ENCODE assay signal across 25 cellular contexts in genomic region chr9:14733130-14733529, GRCh38. TPM values are rescaled to one million over a fixed set of nuclear protein-coding genes. Genes with fewer than 3 reads are reported as not detected.
DNase-seq lines count a peak whose midpoint lies in the region; ATAC-seq, FAIRE-seq and TF ChIP-seq lines count a peak whose summit lies in the region.
"Had no signal": no experiment of that assay in that cellular context is flagged by ENCODE, and none has a peak within 500 bp of the region (broad histone marks: within the 10 kb centered on the region; RNA-seq: fewer than 3 reads in every experiment).

No MANE protein-coding gene starts in this region.

- in situ Hi-C loops in HepG2 (cut with HindIII; ENCODE audit: extremely low pct_ligation_motif_present, low pct_unique_long_range_greater_than_20kb) (no loop called here), K562 (cut with MboI) (no loop called here)

- WGBS in HepG2 (ENCODE audit: low lambda C conversion rate) = 79% methylated on average over 5 of the region's 5 CpGs
- 57% methylated on average over 5 of the region's 5 CpGs for WGBS in right lobe of liver (ENCODE audit: insufficient coverage, low coverage, low lambda C conversion rate, missing lambda C conversion rate)
- WGBS in K562 (ENCODE audit: insufficient coverage, low coverage, missing lambda C conversion rate) = 5% methylated on average over 5 of the region's 5 CpGs
- WGBS in prostate gland = 72% methylated on average over 5 of the region's 5 CpGs

- TF ChIP-seq POLR2A in HepG2 (IDR thresholded peaks at IDR 0.05; ENCODE audit: insufficient read depth in 1 of 2, low read depth in 2 of 2, low read length in 2 of 2) (no peak), right lobe of liver (IDR thresholded peaks at IDR 0.05) (no peak), K562 (conservative IDR thresholded peaks at IDR 0.05) (no peak), prostate gland (IDR thresholded peaks at IDR 0.05) (no peak)

- no TSS peak for BruUV-seq in HepG2 (replicated peaks; lab: Mats Ljungman, UMichigan)
- no TSS peak for BruUV-seq in K562 (replicated peaks; lab: Mats Ljungman, UMichigan)

- H3K27ac ChIP-seq in HepG2 (ENCODE audit: extremely low read length, insufficient read depth, low read length) = no peak overlapping the region
- H3K27ac ChIP-seq in right lobe of liver = no peak overlapping the region
- no peak overlapping the region for H3K27ac ChIP-seq in K562 (ENCODE audit: extremely low read depth, low read depth, low read length)
- no peak overlapping the region for H3K27ac ChIP-seq in osteoblast (ENCODE audit: low read depth, low read length)
- H3K27ac ChIP-seq in prostate gland = no peak overlapping the region
- H3K27ac ChIP-seq: 22Rv1; BLaER1 treated with 17β-estradiol and CSF1 and Interleukin-3, amounts not matched to agents 10 nM and 100 nM had no signal

- intact Hi-C loops in HepG2 (cut with micrococcal nuclease; ENCODE audit: unreplicated experiment) = no loop called here
- intact Hi-C loops in right lobe of liver (cut with DNase I) = no loop called here
- intact Hi-C loops in K562 (cut with micrococcal nuclease) = no loop called here
- intact Hi-C loops in prostate gland (cut with DNase I) = no loop called here

- no peaks in the 10 kb centered on the region for H3K9me1 ChIP-seq in K562 (ENCODE audit: control insufficient read depth, insufficient read depth, low read length)

- H3K9me3 ChIP-seq in HepG2 (ENCODE audit: low read length) = no peaks in the 10 kb centered on the region
- no peaks in the 10 kb centered on the region for H3K9me3 ChIP-seq in right lobe of liver
- no peaks in the 10 kb centered on the region for H3K9me3 ChIP-seq in K562 (replicated peaks; ENCODE audit: control insufficient read depth, insufficient read depth, low read depth, low read length)
- H3K9me3 ChIP-seq in osteoblast (ENCODE audit: low read depth, low read length) = no peaks in the 10 kb centered on the region
- H3K9me3 ChIP-seq in prostate gland = no peaks in the 10 kb centered on the region
- H3K9me3 ChIP-seq: BE2C; BLaER1 treated with 17β-estradiol and CSF1 and Interleukin-3, amounts not matched to agents 10 nM and 100 nM had no signal

- H3K4me3 ChIP-seq in HepG2 (replicated peaks in 1 of 3; ENCODE audit: insufficient read depth in 1 of 3, low read depth in 2 of 3, low read length in 3 of 3) (no peak overlapping the region), right lobe of liver (no peak overlapping the region), K562 (no peak overlapping the region), osteoblast (ENCODE audit: insufficient read depth, low read length) (no peak overlapping the region), prostate gland (no peak overlapping the region)
- H3K4me3 ChIP-seq: BLaER1 treated with 17β-estradiol and CSF1 and Interleukin-3, amounts not matched to agents 10 nM and 100 nM had no signal

- CTCF ChIA-PET in HepG2 (lab: Yijun Ruan, JAX; ENCODE audit: low intra/inter-chr PET ratio, low total read pairs) = no interaction called here
- CTCF ChIA-PET in K562 (lab: Yijun Ruan, JAX; ENCODE audit: low intra/inter-chr PET ratio) = no interaction called here

- H4K20me1 ChIP-seq in HepG2 (ENCODE audit: insufficient read depth, low read length) (no peaks in the 10 kb centered on the region), K562 (replicated peaks; ENCODE audit: control insufficient read depth, insufficient read depth, low read length) (no peaks in the 10 kb centered on the region), osteoblast (ENCODE audit: insufficient read depth, low read length) (no peaks in the 10 kb centered on the region)
- H4K20me1 ChIP-seq: BLaER1 treated with 17β-estradiol and CSF1 and Interleukin-3, amounts not matched to agents 10 nM and 100 nM had no signal

- TF ChIP-seq EP300 in HepG2 (IDR thresholded peaks at IDR 0.05; ENCODE audit: low read depth in 2 of 2, low read length in 2 of 2) (no peak), HepG2 (CRISPR knock-in tag; IDR thresholded peaks at IDR 0.05; ENCODE audit: borderline replicate concordance) (no peak), K562 (IDR thresholded peaks at IDR 0.05; ENCODE audit: low read length) (no peak)

- H3K4me1 ChIP-seq in HepG2 (ENCODE audit: insufficient read depth, low read length) (no peaks in the 10 kb centered on the region), right lobe of liver (no peaks in the 10 kb centered on the region), K562 (replicated peaks in 1 of 2; ENCODE audit: control insufficient read depth in 2 of 2, insufficient read depth in 2 of 2, low read length in 2 of 2) (no peaks in the 10 kb centered on the region), osteoblast (ENCODE audit: insufficient read depth, low read length) (no peaks in the 10 kb centered on the region), prostate gland (replicated peaks) (no peaks in the 10 kb centered on the region)
- H3K4me1 ChIP-seq: BE2C; BLaER1 treated with 17β-estradiol and CSF1 and Interleukin-3, amounts not matched to agents 10 nM and 100 nM had no signal

- H2AFZ ChIP-seq in HepG2 (ENCODE audit: low read length) (no peak overlapping the region), K562 (ENCODE audit: low read depth, low read length) (no peak overlapping the region), osteoblast (ENCODE audit: low read length) (no peak overlapping the region)

- H3K9ac ChIP-seq in HepG2 (ENCODE audit: insufficient read depth, low read depth, low read length) = no peak overlapping the region
- H3K9ac ChIP-seq in K562 (ENCODE audit: insufficient read depth in 1 of 2, low read depth in 2 of 2, low read length in 2 of 2) = no peak overlapping the region
- H3K9ac ChIP-seq: BLaER1 treated with 17β-estradiol and CSF1 and Interleukin-3, amounts not matched to agents 10 nM and 100 nM had no signal

- H3K27me3 ChIP-seq in HepG2 (ENCODE audit: control insufficient read depth in 1 of 2, insufficient read depth in 2 of 2, low read length in 2 of 2) = no peaks in the 10 kb centered on the region
- no peaks in the 10 kb centered on the region for H3K27me3 ChIP-seq in right lobe of liver
- no peaks in the 10 kb centered on the region for H3K27me3 ChIP-seq in K562 (ENCODE audit: control insufficient read depth in 2 of 2, insufficient read depth in 2 of 2, low read length in 2 of 2)
- peaks cover 3% of the 10 kb centered on the region for H3K27me3 ChIP-seq in osteoblast (ENCODE audit: insufficient read depth, low read length)
- no peaks in the 10 kb centered on the region for H3K27me3 ChIP-seq in prostate gland (replicated peaks; ENCODE audit: insufficient read depth)
- H3K27me3 ChIP-seq: BE2C; BLaER1 treated with 17β-estradiol and CSF1 and Interleukin-3, amounts not matched to agents 10 nM and 100 nM had no signal

- POLR2A ChIA-PET in HepG2 (lab: Yijun Ruan, JAX) = no interaction called here
- POLR2A ChIA-PET in K562 (lab: Yijun Ruan, JAX) = no interaction called here

- FAIRE-seq in HepG2 (lab: Jason Lieb, UNC) (no peak), K562 (lab: Jason Lieb, UNC) (no peak)
- FAIRE-seq: A204.1, D721Med, GM12891, GM18507 had no signal

- TF ChIP-seq RAD21 in HepG2 (CRISPR knock-in tag; IDR thresholded peaks at IDR 0.05) = no peak
- TF ChIP-seq RAD21 in K562 (CRISPR knock-in tag; conservative IDR thresholded peaks at IDR 0.05 in 1 of 2, IDR thresholded peaks at IDR 0.05 in 1 of 2) = no peak

- DNase-seq in HepG2 (ENCODE audit: low spot score) = no peak
- no peak for DNase-seq in right lobe of liver
- DNase-seq in K562 (ENCODE audit: extremely low read depth in 1 of 4, low spot score in 3 of 4) = no peak
- DNase-seq in osteoblast (ENCODE audit: insufficient read length, low spot score, missing footprints) = peak; percentile 61
- DNase-seq in prostate gland (ENCODE audit: low spot score) = no peak
- no peak for DNase-seq in ureter (ENCODE audit: low spot score)
- DNase-seq: ACHN; AML-193; BE2C; CD4-positive, alpha-beta T cell; CD8-positive, alpha-beta memory T cell; DMS 273 treated with DMSO at 0.1 percent for 48 hours; DMS79; GF-D8; GOT3; H7; HCEC 1CT had no signal

- no peak for TF ChIP-seq CTCF in HepG2 (CRISPR knock-in tag; IDR thresholded peaks at IDR 0.05)
- no peak for TF ChIP-seq CTCF in right lobe of liver (IDR thresholded peaks at IDR 0.05)
- no peak for TF ChIP-seq CTCF in K562 (IDR thresholded peaks at IDR 0.05 in 2 of 3, conservative IDR thresholded peaks at IDR 0.05 in 1 of 3; ENCODE audit: insufficient read depth in 2 of 3, low read depth in 1 of 3, low read length in 3 of 3)
- no peak for TF ChIP-seq CTCF in osteoblast (IDR thresholded peaks at IDR 0.05; ENCODE audit: extremely low read depth, low read depth, low read length)
- TF ChIP-seq CTCF in prostate gland (IDR thresholded peaks at IDR 0.05) = no peak

- ATAC-seq in HepG2 = no peak
- no peak for ATAC-seq in right lobe of liver
- ATAC-seq in K562 = no peak

- H3K79me2 ChIP-seq in HepG2 (ENCODE audit: insufficient read depth, low read length) = no peaks in the 10 kb centered on the region
- H3K79me2 ChIP-seq in K562 (ENCODE audit: control insufficient read depth, insufficient read depth, low read length) = no peaks in the 10 kb centered on the region
- H3K79me2 ChIP-seq in osteoblast (ENCODE audit: insufficient read depth, low read length) = no peaks in the 10 kb centered on the region

- H3K36me3 ChIP-seq in HepG2 (replicated peaks in 1 of 2; ENCODE audit: control insufficient read depth in 1 of 2, insufficient read depth in 2 of 2, low read length in 2 of 2) (peaks cover 2 to 31% of the 10 kb centered on the region in 2 experiments), right lobe of liver (no peaks in the 10 kb centered on the region), K562 (ENCODE audit: control insufficient read depth, insufficient read depth, low read length) (no peaks in the 10 kb centered on the region), osteoblast (ENCODE audit: insufficient read depth, low read length) (no peaks in the 10 kb centered on the region), prostate gland (no peaks in the 10 kb centered on the region)
- H3K36me3 ChIP-seq: BE2C; BLaER1 treated with 17β-estradiol and CSF1 and Interleukin-3, amounts not matched to agents 10 nM and 100 nM had no signal

- H3K4me2 ChIP-seq in HepG2 (ENCODE audit: low read depth, low read length) (no peak overlapping the region), K562 (ENCODE audit: insufficient read depth, low read length) (no peak overlapping the region), osteoblast (ENCODE audit: insufficient read depth, low read length) (no peak overlapping the region)
- H3K4me2 ChIP-seq: BLaER1 treated with 17β-estradiol and CSF1 and Interleukin-3, amounts not matched to agents 10 nM and 100 nM had no signal

RNA-seq across cellular contexts. Expression of gene CER1, which starts 10.6 kb away (rescaled TPM):
- total RNA-seq in HepG2 (2016; rRNA removed; fragmentation: Illumina TruSeq; extraction: Trizol) = not detected in 2 replicates
- not detected in 2 replicates for total RNA-seq in HepG2 (2016; cell fraction: cytosol; rRNA removed; fragmentation: Illumina TruSeq; extraction: Trizol; ENCODE audit: low read depth)
- 0.11 TPM in 1 of 2 replicates, not detected in the other for total RNA-seq in HepG2 (2016; cell fraction: insoluble cytoplasmic fraction; rRNA removed; fragmentation: Illumina TruSeq; extraction: Trizol)
- not detected in 2 replicates for total RNA-seq in HepG2 (2016; cell fraction: membrane; rRNA removed; fragmentation: Illumina TruSeq; extraction: Trizol)
- total RNA-seq in HepG2 (2016; cell fraction: nucleus; rRNA removed; fragmentation: Illumina TruSeq; extraction: Trizol) = 0.31 TPM in 1 of 2 replicates, not detected in the other
- polyA plus RNA-seq in HepG2 (2011; rRNA removed) = 0.17 and 0.18 TPM in 2 replicates
- polyA plus RNA-seq in HepG2 (2011; cell fraction: cytosol; rRNA removed) = not detected in 2 replicates
- 0.40 and 0.64 TPM in 2 replicates for polyA plus RNA-seq in HepG2 (2011; cell fraction: nucleus; rRNA removed)
- polyA plus RNA-seq in HepG2 (2012) = not detected in 2 replicates
- not detected in 2 replicates for polyA plus RNA-seq in HepG2 (2016; cell fraction: cytosol; fragmentation: Illumina TruSeq; extraction: Trizol; ENCODE audit: low read depth)
- polyA plus RNA-seq in HepG2 (2016; cell fraction: insoluble cytoplasmic fraction; fragmentation: Illumina TruSeq; extraction: Trizol; ENCODE audit: low read depth) = not detected in 2 replicates
- polyA plus RNA-seq in HepG2 (2016; cell fraction: membrane; fragmentation: Illumina TruSeq; extraction: Trizol; ENCODE audit: low read depth) = not detected in 2 replicates
- not detected in 2 replicates for polyA plus RNA-seq in HepG2 (2016; cell fraction: nucleus; fragmentation: Illumina TruSeq; extraction: Trizol; ENCODE audit: insufficient read depth, low read depth)
- 1.3 TPM in 1 of 2 replicates, not detected in the other for polyA minus RNA-seq in HepG2 (2011; rRNA and poly(A)+ RNA removed; ENCODE audit: low replicate concordance)
- not detected in 2 replicates for polyA minus RNA-seq in HepG2 (2011; cell fraction: cytosol; rRNA and poly(A)+ RNA removed)
- polyA minus RNA-seq in HepG2 (2011; cell fraction: nucleus; rRNA and poly(A)+ RNA removed) = 2.7 and 2.9 TPM in 2 replicates
- total RNA-seq in right lobe of liver = not detected
- not detected in 2 replicates for total RNA-seq in K562 (2011; cell fraction: chromatin; rRNA removed; ENCODE audit: low replicate concordance)
- total RNA-seq in K562 (2011; cell fraction: nucleolus; rRNA removed) = not detected in 2 replicates
- not detected in 2 replicates for total RNA-seq in K562 (2011; cell fraction: nucleoplasm; rRNA removed)
- total RNA-seq in K562 (2014; rRNA removed) = not detected in 2 replicates
- total RNA-seq in K562 (2014; rRNA removed; fragmentation: Illumina TruSeq; extraction: Trizol) = not detected in 2 replicates
- total RNA-seq in K562 (2015; rRNA removed; fragmentation: Illumina TruSeq; extraction: Trizol) = not detected in 2 replicates
- total RNA-seq in K562 (2021) = not detected in 2 replicates
- not detected in 2 replicates for polyA plus RNA-seq in K562 (2011; rRNA removed)
- polyA plus RNA-seq in K562 (2011; cell fraction: cytosol; rRNA removed) = not detected in 2 replicates
- polyA plus RNA-seq in K562 (2011; cell fraction: nucleus; rRNA removed) = not detected in 2 replicates
- polyA plus RNA-seq in K562 (2012) = not detected in 2 replicates
- not detected in 2 replicates for polyA plus RNA-seq in K562 (2014; fragmentation: Illumina TruSeq; extraction: Trizol)
- polyA plus RNA-seq in K562 (2014; fragmentation: Nextera tagmentation; extraction: Ambion mirVana) = not detected
- polyA plus RNA-seq in K562 (2014; rRNA removed) = not detected in 2 replicates
- polyA minus RNA-seq in K562 (2011; rRNA and poly(A)+ RNA removed) = not detected in 2 replicates
- not detected in 2 replicates for polyA minus RNA-seq in K562 (2011; cell fraction: cytosol; rRNA and poly(A)+ RNA removed)
- not detected in 2 replicates for polyA minus RNA-seq in K562 (2011; cell fraction: nucleus; rRNA and poly(A)+ RNA removed)
- not detected in 2 replicates for total RNA-seq in osteoblast
- total RNA-seq in prostate gland = not detected
- not detected for total RNA-seq in ureter
- total RNA-seq: CD4-positive, alpha-beta T cell; CD8-positive, alpha-beta memory T cell; G401 had no signal
- polyA plus RNA-seq: CD14-positive monocyte; CD8-positive, alpha-beta memory T cell had no signal

RNA-seq across cellular contexts. Expression of gene ZDHHC21, which starts 39.9 kb away (rescaled TPM):
- 2.9 and 3.7 TPM in 2 replicates for total RNA-seq in HepG2 (2016; rRNA removed; fragmentation: Illumina TruSeq; extraction: Trizol)
- total RNA-seq in HepG2 (2016; cell fraction: cytosol; rRNA removed; fragmentation: Illumina TruSeq; extraction: Trizol; ENCODE audit: low read depth) = 2.6 and 3.0 TPM in 2 replicates
- total RNA-seq in HepG2 (2016; cell fraction: insoluble cytoplasmic fraction; rRNA removed; fragmentation: Illumina TruSeq; extraction: Trizol) = 3.3 and 3.8 TPM in 2 replicates
- 2.2 and 2.9 TPM in 2 replicates for total RNA-seq in HepG2 (2016; cell fraction: membrane; rRNA removed; fragmentation: Illumina TruSeq; extraction: Trizol)
- 13.9 and 14.9 TPM in 2 replicates for total RNA-seq in HepG2 (2016; cell fraction: nucleus; rRNA removed; fragmentation: Illumina TruSeq; extraction: Trizol)
- 2.4 TPM in 2 replicates for polyA plus RNA-seq in HepG2 (2011; rRNA removed)
- polyA plus RNA-seq in HepG2 (2011; cell fraction: cytosol; rRNA removed) = 0.59 and 0.92 TPM in 2 replicates
- polyA plus RNA-seq in HepG2 (2011; cell fraction: nucleus; rRNA removed) = 3.4 and 4.6 TPM in 2 replicates
- 2.1 and 2.2 TPM in 2 replicates for polyA plus RNA-seq in HepG2 (2012)
- 0.35 and 0.69 TPM in 2 replicates for polyA plus RNA-seq in HepG2 (2016; cell fraction: cytosol; fragmentation: Illumina TruSeq; extraction: Trizol; ENCODE audit: low read depth)
- 2.5 and 2.6 TPM in 2 replicates for polyA plus RNA-seq in HepG2 (2016; cell fraction: insoluble cytoplasmic fraction; fragmentation: Illumina TruSeq; extraction: Trizol; ENCODE audit: low read depth)
- polyA plus RNA-seq in HepG2 (2016; cell fraction: membrane; fragmentation: Illumina TruSeq; extraction: Trizol; ENCODE audit: low read depth) = 0.97 and 1.6 TPM in 2 replicates
- 9.0 and 10.1 TPM in 2 replicates for polyA plus RNA-seq in HepG2 (2016; cell fraction: nucleus; fragmentation: Illumina TruSeq; extraction: Trizol; ENCODE audit: insufficient read depth, low read depth)
- 0.14 and 2.7 TPM in 2 replicates for polyA minus RNA-seq in HepG2 (2011; rRNA and poly(A)+ RNA removed; ENCODE audit: low replicate concordance)
- 1.5 and 2.3 TPM in 2 replicates for polyA minus RNA-seq in HepG2 (2011; cell fraction: cytosol; rRNA and poly(A)+ RNA removed)
- polyA minus RNA-seq in HepG2 (2011; cell fraction: nucleus; rRNA and poly(A)+ RNA removed) = 26.1 and 27.0 TPM in 2 replicates
- total RNA-seq in right lobe of liver = 1 to 10 TPM; 2.7 to 5.3 (median 4.5) TPM
- total RNA-seq in K562 (2011; cell fraction: chromatin; rRNA removed; ENCODE audit: low replicate concordance) = 1.2 and 6.2 TPM in 2 replicates
- 0.33 and 0.66 TPM in 2 replicates for total RNA-seq in K562 (2011; cell fraction: nucleolus; rRNA removed)
- 2.6 and 6.1 TPM in 2 replicates for total RNA-seq in K562 (2011; cell fraction: nucleoplasm; rRNA removed)
- 0.53 and 0.64 TPM in 2 replicates for total RNA-seq in K562 (2014; rRNA removed)
- total RNA-seq in K562 (2014; rRNA removed; fragmentation: Illumina TruSeq; extraction: Trizol) = 1.0 and 1.7 TPM in 2 replicates
- total RNA-seq in K562 (2015; rRNA removed; fragmentation: Illumina TruSeq; extraction: Trizol) = 1.2 and 1.4 TPM in 2 replicates
- 0.72 and 1.5 TPM in 2 replicates for total RNA-seq in K562 (2021)
- polyA plus RNA-seq in K562 (2011; rRNA removed) = 0.51 and 1.9 TPM in 2 replicates
- polyA plus RNA-seq in K562 (2011; cell fraction: cytosol; rRNA removed) = 0.15 and 0.16 TPM in 2 replicates
- 1.5 and 3.2 TPM in 2 replicates for polyA plus RNA-seq in K562 (2011; cell fraction: nucleus; rRNA removed)
- 0.43 and 0.94 TPM in 2 replicates for polyA plus RNA-seq in K562 (2012)
- polyA plus RNA-seq in K562 (2014; fragmentation: Illumina TruSeq; extraction: Trizol) = 0.72 and 1.00 TPM in 2 replicates
- under 1 TPM; 0.10 to 0.31 TPM for polyA plus RNA-seq in K562 (2014; fragmentation: Nextera tagmentation; extraction: Ambion mirVana)
- 0.52 and 0.59 TPM in 2 replicates for polyA plus RNA-seq in K562 (2014; rRNA removed)
- polyA minus RNA-seq in K562 (2011; rRNA and poly(A)+ RNA removed) = 1.2 and 3.0 TPM in 2 replicates
- polyA minus RNA-seq in K562 (2011; cell fraction: cytosol; rRNA and poly(A)+ RNA removed) = 0.09 and 0.57 TPM in 2 replicates
- 2.3 and 4.4 TPM in 2 replicates for polyA minus RNA-seq in K562 (2011; cell fraction: nucleus; rRNA and poly(A)+ RNA removed)
- 10.1 and 10.6 TPM in 2 replicates for total RNA-seq in osteoblast
- total RNA-seq in prostate gland = 10 to 100 TPM in 1 of 2 donors, 1 to 10 TPM in 1; 8.0 to 11.6 TPM
- total RNA-seq in ureter = 21.7 TPM

Comparison
In these comparisons a context has a peak if more than half of its experiments do, and no peak if none do; other contexts are left out.
1. Of the 241 proteins assayed by ChIP-seq in both HepG2 and K562: peak only in HepG2: none; only in K562: MAFG; in both: MAFF and MAFK; in neither: 238.